In genomic region chr12:20446836-20447235, GRCh38 we compare ENCODE assay signal across 14 cellular contexts.
"Had no signal": no experiment of that assay in that cellular context is flagged by ENCODE, and none has a peak within 500 bp of the region (broad histone marks: within the 10 kb centered on the region; RNA-seq: fewer than 3 reads in every experiment).

No MANE protein-coding gene starts in this region.

- H3K4me3 ChIP-seq: lower lobe of right lung, psoas muscle had no signal

- H3K4me1 ChIP-seq: foreskin keratinocyte, lower lobe of right lung, parathyroid adenoma had no signal

- DNase-seq: central memory CD4-positive, alpha-beta T cell; dermis blood vessel endothelial cell; foreskin keratinocyte; hippocampal formation; kidney glomerular epithelial cell; lower lobe of right lung; midbrain; psoas muscle; retina; small intestine; stimulated activated CD4-positive, alpha-beta T cell treated with anti-CD3 and anti-CD28 coated beads, Interleukin-12 subunit alpha, Interleukin-12 subunit beta, amount 100 ng/mL, for 4 hours; stimulated activated naive CD4-positive, alpha-beta T cell had no signal

- H3K36me3 ChIP-seq: lower lobe of right lung had no signal

- H3K27me3 ChIP-seq: foreskin keratinocyte had no signal

- ATAC-seq: foreskin keratinocyte, left lobe of liver, lower lobe of right lung, psoas muscle had no signal

- H3K27ac ChIP-seq: foreskin keratinocyte, lower lobe of right lung, parathyroid adenoma, psoas muscle had no signal

- H3K9me3 ChIP-seq: lower lobe of right lung, psoas muscle had no signal
